Comparison of ENCODE assay signal across 20 cellular contexts in genomic region chr12:12600659-12601058, GRCh38. TPM values are rescaled to one million over a fixed set of nuclear protein-coding genes. Genes with fewer than 3 reads are reported as not detected.
DNase-seq lines count a peak whose midpoint lies in the region; ATAC-seq, FAIRE-seq and TF ChIP-seq lines count a peak whose summit lies in the region.
"Had no signal": no experiment of that assay in that cellular context is flagged by ENCODE, and none has a peak within 500 bp of the region (broad histone marks: within the 10 kb centered on the region; RNA-seq: fewer than 3 reads in every experiment).

No MANE protein-coding gene starts in this region.

- H3K4me1 ChIP-seq in K562 (replicated peaks in 1 of 2; ENCODE audit: control insufficient read depth in 2 of 2, insufficient read depth in 2 of 2, low read length in 2 of 2) (no peaks in the 10 kb centered on the region), liver (ENCODE audit: control insufficient read depth in 4 of 4, insufficient read depth in 4 of 4, low read length in 3 of 4) (no peaks in the 10 kb centered on the region), small intestine (ENCODE audit: control insufficient read depth in 2 of 2, insufficient read depth in 1 of 2, low read depth in 1 of 2, low read length in 1 of 2) (no peaks in the 10 kb centered on the region)
- H3K4me1 ChIP-seq: sigmoid colon, stomach had no signal

- in situ Hi-C loops in K562 (cut with MboI): no loop called here

- H3K4me3 ChIP-seq in K562: no peak overlapping the region
- no peak overlapping the region for H3K4me3 ChIP-seq in liver (ENCODE audit: low read depth in 1 of 3, low read length in 3 of 3)
- no peak overlapping the region for H3K4me3 ChIP-seq in small intestine (ENCODE audit: low read depth in 1 of 2, low read length in 2 of 2)
- H3K4me3 ChIP-seq in MG63: no peak overlapping the region
- no peak overlapping the region for H3K4me3 ChIP-seq in dorsolateral prefrontal cortex
- H3K4me3 ChIP-seq: sigmoid colon, stomach had no signal

- H3K4me2 ChIP-seq in K562 (ENCODE audit: insufficient read depth, low read length): no peak overlapping the region

- H3K9me1 ChIP-seq in K562 (ENCODE audit: control insufficient read depth, insufficient read depth, low read length): no peaks in the 10 kb centered on the region

- H3K9me3 Mint-ChIP-seq in immature natural killer cell: no peaks in the 10 kb centered on the region
- H3K9me3 Mint-ChIP-seq: activated T-cell treated with anti-CD3 and anti-CD28 coated beads, Interleukin-2, amount 50 U/mL, for 4 hours had no signal

- H3K27me3 ChIP-seq in K562 (ENCODE audit: control insufficient read depth in 2 of 2, insufficient read depth in 2 of 2, low read length in 2 of 2) (no peaks in the 10 kb centered on the region), liver (ENCODE audit: control insufficient read depth in 4 of 4, insufficient read depth in 4 of 4, low read length in 3 of 4) (no peaks in the 10 kb centered on the region), small intestine (ENCODE audit: control insufficient read depth in 2 of 2, insufficient read depth in 2 of 2, low read length in 2 of 2) (no peaks in the 10 kb centered on the region), MG63 (no peaks in the 10 kb centered on the region), dorsolateral prefrontal cortex (no peaks in the 10 kb centered on the region)
- H3K27me3 ChIP-seq: brain microvascular endothelial cell, neutrophil, sigmoid colon, stomach had no signal

- H3K4me3 Mint-ChIP-seq in immature natural killer cell: no peak overlapping the region
- H3K4me3 Mint-ChIP-seq: activated naive CD8-positive, alpha-beta T cell; activated T-cell treated with anti-CD3 and anti-CD28 coated beads, Interleukin-2, amount 50 U/mL, for 4 hours had no signal

- H3K27ac Mint-ChIP-seq in immature natural killer cell: peak overlapping the region in 1 of 6 donors; percentile 12
- H3K27ac Mint-ChIP-seq: activated naive CD8-positive, alpha-beta T cell had no signal

- peak overlapping the region; percentile 82 for H2AFZ ChIP-seq in K562 (ENCODE audit: low read depth, low read length)

- TF ChIP-seq CTCF in K562 (IDR thresholded peaks at IDR 0.05 in 2 of 3, conservative IDR thresholded peaks at IDR 0.05 in 1 of 3; ENCODE audit: insufficient read depth in 2 of 3, low read depth in 1 of 3, low read length in 3 of 3) (no peak), liver (IDR thresholded peaks at IDR 0.05; ENCODE audit: low read depth, low read length, missing input control) (no peak), dorsolateral prefrontal cortex (IDR thresholded peaks at IDR 0.05 in 54 of 56, conservative IDR thresholded peaks at IDR 0.05 in 2 of 56; ENCODE audit: low read depth in 1 of 56, partially characterized antibody in 56 of 56) (no peak)

- H3K9ac ChIP-seq in K562 (ENCODE audit: insufficient read depth in 1 of 2, low read depth in 2 of 2, low read length in 2 of 2) (no peak overlapping the region), liver (ENCODE audit: low read depth in 1 of 2, low read length in 2 of 2) (no peak overlapping the region)

- H4K20me1 ChIP-seq in K562 (replicated peaks; ENCODE audit: control insufficient read depth, insufficient read depth, low read length): no peaks in the 10 kb centered on the region

- H3K36me3 ChIP-seq in K562 (ENCODE audit: control insufficient read depth, insufficient read depth, low read length) (no peaks in the 10 kb centered on the region), liver (ENCODE audit: control insufficient read depth in 4 of 4, insufficient read depth in 3 of 4, low read depth in 1 of 4, low read length in 3 of 4) (no peaks in the 10 kb centered on the region), small intestine (ENCODE audit: control insufficient read depth in 2 of 2, insufficient read depth in 2 of 2, low read length in 2 of 2) (no peaks in the 10 kb centered on the region), MG63 (no peaks in the 10 kb centered on the region)
- H3K36me3 ChIP-seq: brain microvascular endothelial cell, neutrophil, sigmoid colon, stomach had no signal

- H3K27me3 Mint-ChIP-seq in immature natural killer cell (ENCODE audit: low read depth in 3 of 3): peaks cover 0 to 7% (median 2%) of the 10 kb centered on the region in 3 donors
- H3K27me3 Mint-ChIP-seq: activated naive CD8-positive, alpha-beta T cell had no signal

- ATAC-seq in K562: peak; percentile 55; the same call in 2 of the 3 replicates
- ATAC-seq: activated T-cell treated with anti-CD3 and anti-CD28 coated beads, Interleukin-2, amount 50 U/mL, for 4 hours had no signal

- TF ChIP-seq POLR2A in K562 (conservative IDR thresholded peaks at IDR 0.05): no peak

- BruUV-seq in K562 (replicated peaks; lab: Mats Ljungman, UMichigan): no TSS peak

- POLR2A ChIA-PET in K562 (lab: Yijun Ruan, JAX): interaction anchor here (0.6 to 1.0 kb wide), 2 partner anchors 38 to 244 kb away, joined by 3 to 4 read pairs; partner anchors contain the start of gene BORCS5

- 52% methylated on average over 6 of the region's 8 CpGs for WGBS in K562 (ENCODE audit: insufficient coverage, low coverage, missing lambda C conversion rate)
- WGBS in liver: 65% methylated on average over 8 of the region's 8 CpGs
- WGBS in small intestine, 3 donors: 70 to 77% (median 70%) methylated on average over 8 of the region's 8 CpGs

- H3K36me3 Mint-ChIP-seq in immature natural killer cell: no peaks in the 10 kb centered on the region
- H3K36me3 Mint-ChIP-seq: activated naive CD8-positive, alpha-beta T cell had no signal

- H3K79me2 ChIP-seq in K562 (ENCODE audit: control insufficient read depth, insufficient read depth, low read length): no peaks in the 10 kb centered on the region

- TF ChIP-seq EP300 in K562 (IDR thresholded peaks at IDR 0.05; ENCODE audit: low read length): no peak

- H3K9me3 ChIP-seq in K562 (replicated peaks; ENCODE audit: control insufficient read depth, insufficient read depth, low read depth, low read length): no peaks in the 10 kb centered on the region
- no peaks in the 10 kb centered on the region for H3K9me3 ChIP-seq in liver (ENCODE audit: control insufficient read depth in 4 of 4, low read length in 3 of 4)
- no peaks in the 10 kb centered on the region for H3K9me3 ChIP-seq in small intestine (ENCODE audit: control insufficient read depth, low read depth)
- H3K9me3 ChIP-seq in MG63: no peaks in the 10 kb centered on the region
- H3K9me3 ChIP-seq: neutrophil, sigmoid colon, stomach had no signal

- intact Hi-C loops in K562 (cut with micrococcal nuclease): no loop called here
- intact Hi-C loops in dorsolateral prefrontal cortex (cut with DNase I): no loop called here

- no peak for FAIRE-seq in K562 (lab: Jason Lieb, UNC)
- no peak for FAIRE-seq in small intestine (lab: Jason Lieb, UNC)

- no peak overlapping the region; the same call in 2 of the 3 replicates for H3K27ac ChIP-seq in K562 (ENCODE audit: extremely low read depth, low read depth, low read length)
- H3K27ac ChIP-seq in liver (ENCODE audit: low read depth in 1 of 2, low read length in 2 of 2): no peak overlapping the region
- H3K27ac ChIP-seq in small intestine (ENCODE audit: low read depth in 1 of 2, low read length in 1 of 2): no peak overlapping the region
- H3K27ac ChIP-seq in dorsolateral prefrontal cortex: peak overlapping the region in 16 of 59 donors; percentile 18 to 64 (median 33)
- H3K27ac ChIP-seq: brain microvascular endothelial cell, neutrophil, sigmoid colon, stomach had no signal

- TF ChIP-seq RAD21 in K562 (CRISPR knock-in tag; conservative IDR thresholded peaks at IDR 0.05 in 1 of 2, IDR thresholded peaks at IDR 0.05 in 1 of 2) (no peak), liver (IDR thresholded peaks at IDR 0.05) (no peak)

- no peaks in the 10 kb centered on the region for H3K4me1 Mint-ChIP-seq in immature natural killer cell

- DNase-seq in Ammon's horn (ENCODE audit: low spot score) (peak; percentile 60), MV-4-11 (lab: John Stamatoyannopoulos, UW) (peak; percentile 97), K562 (ENCODE audit: extremely low read depth in 1 of 4, low spot score in 3 of 4) (no peak), small intestine (no peak), immature natural killer cell (no peak), MG63 (no peak), dorsolateral prefrontal cortex (no peak)
- DNase-seq: activated CD4-positive, alpha-beta T cell treated with anti-CD3 and anti-CD28 coated beads, Interleukin-2, amount 50 U/mL, for 4 hours; activated T-cell treated with anti-CD3 and anti-CD28 coated beads, Interleukin-2, amount 50 U/mL, for 4 hours; brain microvascular endothelial cell; erythroblast; glutamatergic neuron; NCI-H1105 treated with DMSO at 0.1 percent for 48 hours; NCI-H526 treated with DMSO at 0.1 percent for 48 hours; sigmoid colon; stimulated activated CD4-positive, alpha-beta T cell treated with anti-CD3 and anti-CD28 coated beads, Interleukin-1b, Interleukin-23, amount 100 ng/mL, for 48 hours; stomach had no signal

- CTCF ChIA-PET in K562 (lab: Yijun Ruan, JAX; ENCODE audit: low intra/inter-chr PET ratio): no interaction called here

RNA-seq across cellular contexts. Expression of gene CREBL2, which starts 11.0 kb away (rescaled TPM):
- 2.3 and 3.8 TPM in 2 replicates for total RNA-seq in K562 (2011; cell fraction: chromatin; rRNA removed; ENCODE audit: low replicate concordance)
- 2.0 and 2.9 TPM in 2 replicates for total RNA-seq in K562 (2011; cell fraction: nucleolus; rRNA removed)
- 3.2 and 6.9 TPM in 2 replicates for total RNA-seq in K562 (2011; cell fraction: nucleoplasm; rRNA removed)
- total RNA-seq in K562 (2014; rRNA removed) (7.3 and 8.9 TPM in 2 replicates), K562 (2014; rRNA removed; fragmentation: Illumina TruSeq; extraction: Trizol) (5.7 and 6.4 TPM in 2 replicates), K562 (2015; rRNA removed; fragmentation: Illumina TruSeq; extraction: Trizol) (5.5 and 5.6 TPM in 2 replicates), K562 (2021) (3.8 and 5.2 TPM in 2 replicates), liver (10 to 100 TPM; 16.1 to 27.4 TPM), dorsolateral prefrontal cortex (10 to 100 TPM; 26.6 to 75.3 (median 48.9) TPM)
- polyA plus RNA-seq in K562 (2011; rRNA removed) (4.7 and 5.2 TPM in 2 replicates), K562 (2014; fragmentation: Illumina TruSeq; extraction: Trizol) (4.6 and 5.0 TPM in 2 replicates), K562 (2014; fragmentation: Nextera tagmentation; extraction: Ambion mirVana) (1 to 10 TPM; 1.7 to 1.9 TPM), K562 (2014; rRNA removed) (2.9 and 4.8 TPM in 2 replicates), liver (10 to 100 TPM; 14.6 to 21.8 TPM), small intestine (10 to 100 TPM; 16.9 to 23.5 (median 23.3) TPM), immature natural killer cell (10 to 100 TPM; 14.6 to 23.3 (median 21.4) TPM)
- 2.1 and 3.8 TPM in 2 replicates for polyA plus RNA-seq in K562 (2011; cell fraction: cytosol; rRNA removed)
- polyA plus RNA-seq in K562 (2011; cell fraction: nucleus; rRNA removed): 1.8 and 2.6 TPM in 2 replicates
- polyA plus RNA-seq in K562 (2012): 4.4 and 7.9 TPM in 2 replicates
- 6.3 and 7.0 TPM in 2 replicates for polyA minus RNA-seq in K562 (2011; rRNA and poly(A)+ RNA removed)
- 2.6 TPM in 2 replicates for polyA minus RNA-seq in K562 (2011; cell fraction: cytosol; rRNA and poly(A)+ RNA removed)
- polyA minus RNA-seq in K562 (2011; cell fraction: nucleus; rRNA and poly(A)+ RNA removed): 1.8 and 2.7 TPM in 2 replicates
- 13.0 and 17.7 TPM in 2 replicates for total RNA-seq in MG63 (2014; rRNA removed; shearing (Covaris generic); ENCODE audit: low replicate concordance)

RNA-seq across cellular contexts. Expression of gene DUSP16, which starts 38.0 kb away (rescaled TPM):
- 11.4 and 26.0 TPM in 2 replicates for total RNA-seq in K562 (2011; cell fraction: chromatin; rRNA removed; ENCODE audit: low replicate concordance)
- 5.7 and 5.8 TPM in 2 replicates for total RNA-seq in K562 (2011; cell fraction: nucleolus; rRNA removed)
- 7.7 and 9.8 TPM in 2 replicates for total RNA-seq in K562 (2011; cell fraction: nucleoplasm; rRNA removed)
- total RNA-seq in K562 (2014; rRNA removed) (4.7 and 5.6 TPM in 2 replicates), K562 (2014; rRNA removed; fragmentation: Illumina TruSeq; extraction: Trizol) (5.7 and 7.1 TPM in 2 replicates), K562 (2015; rRNA removed; fragmentation: Illumina TruSeq; extraction: Trizol) (6.2 and 6.4 TPM in 2 replicates), K562 (2021) (9.2 and 10.1 TPM in 2 replicates), liver (10 to 100 TPM in 1 of 2 donors, 1 to 10 TPM in 1; 9.9 to 56.4 TPM), dorsolateral prefrontal cortex (10 to 100 TPM; 12.2 to 57.9 (median 21.4) TPM)
- polyA plus RNA-seq in K562 (2011; rRNA removed) (10.0 and 12.3 TPM in 2 replicates), K562 (2014; fragmentation: Illumina TruSeq; extraction: Trizol) (7.0 and 8.0 TPM in 2 replicates), K562 (2014; fragmentation: Nextera tagmentation; extraction: Ambion mirVana) (1 to 10 TPM in 1 of 2 experiments, under 1 TPM in 1; 0.70 to 1.1 TPM), K562 (2014; rRNA removed) (5.1 and 5.8 TPM in 2 replicates), liver (10 to 100 TPM in 1 of 2 donors, 1 to 10 TPM in 1; 7.8 to 28.2 TPM), small intestine (10 to 100 TPM; 22.5 to 33.1 (median 27.0) TPM), immature natural killer cell (under 1 TPM in 2 of 3 donors, not detected in 1; 0.57 to 0.78 TPM)
- polyA plus RNA-seq in K562 (2011; cell fraction: cytosol; rRNA removed): 6.5 and 7.6 TPM in 2 replicates
- polyA plus RNA-seq in K562 (2011; cell fraction: nucleus; rRNA removed): 4.4 and 7.8 TPM in 2 replicates
- 4.5 and 5.1 TPM in 2 replicates for polyA plus RNA-seq in K562 (2012)
- polyA minus RNA-seq in K562 (2011; rRNA and poly(A)+ RNA removed): 18.1 and 24.1 TPM in 2 replicates
- polyA minus RNA-seq in K562 (2011; cell fraction: cytosol; rRNA and poly(A)+ RNA removed): 9.5 and 10.6 TPM in 2 replicates
- polyA minus RNA-seq in K562 (2011; cell fraction: nucleus; rRNA and poly(A)+ RNA removed): 3.1 and 7.0 TPM in 2 replicates
- 8.3 and 11.5 TPM in 2 replicates for total RNA-seq in MG63 (2014; rRNA removed; shearing (Covaris generic); ENCODE audit: low replicate concordance)

Comparison
In these comparisons a context has a peak if more than half of its experiments do, and no peak if none do; other contexts are left out.
1. DNase-seq: peak in Ammon's horn (single experiment) and MV-4-11 (single experiment); none in K562 (0 of 4), small intestine (single experiment), immature natural killer cell (0 of 3), MG63 (single experiment) and dorsolateral prefrontal cortex (0 of 10).